In the genomic region with DNA sequence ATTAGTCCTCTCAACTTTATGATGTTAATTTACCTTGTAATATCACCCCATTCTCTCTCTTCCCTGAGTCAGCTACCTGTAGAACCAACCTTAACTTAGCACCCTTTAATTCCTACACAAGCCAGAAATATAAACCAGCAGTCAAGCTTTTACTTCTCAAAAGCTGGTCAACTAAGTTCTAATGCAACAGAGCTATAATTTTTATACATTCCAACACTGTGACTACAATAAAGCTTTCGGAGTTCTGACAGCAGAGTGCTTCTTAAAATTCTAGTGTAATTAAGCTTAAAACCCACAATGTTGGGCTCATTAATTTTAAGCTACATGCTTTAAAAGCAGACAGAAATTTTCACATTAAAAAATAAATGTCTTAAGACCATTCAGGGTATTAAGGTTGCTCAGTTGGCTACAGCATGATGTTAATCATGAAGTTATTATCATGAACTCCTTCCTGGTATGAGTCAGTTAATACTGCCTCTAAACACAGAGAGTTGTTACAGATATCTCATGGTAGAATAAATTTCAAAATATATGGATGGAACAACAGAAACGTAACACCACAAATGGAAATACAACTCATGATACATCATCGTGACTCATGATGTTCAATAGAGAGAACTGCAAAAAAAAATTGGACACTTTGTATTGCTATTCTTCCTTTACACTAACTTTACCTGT, we compare ENCODE assay signal across 13 cellular contexts.
A peak's percentile ranks its signal among the peaks of the same experiment; 100 is the strongest.
DNase-seq lines count a peak whose midpoint lies in the region; ATAC-seq, FAIRE-seq and TF ChIP-seq lines count a peak whose summit lies in the region.
"Had no signal": no experiment of that assay in that cellular context is flagged by ENCODE, and none has a peak within 500 bp of the region (broad histone marks: within the 10 kb centered on the region; RNA-seq: fewer than 3 reads in every experiment).

No MANE protein-coding gene starts in this region.

- H3K27me3 Mint-ChIP-seq in type B pancreatic cell = no peaks in the 10 kb centered on the region

- no peak for TF ChIP-seq CTCF in type B pancreatic cell (conservative IDR thresholded peaks at IDR 0.05)

- H3K9me3 Mint-ChIP-seq in type B pancreatic cell = no peaks in the 10 kb centered on the region
- H3K9me3 Mint-ChIP-seq: activated CD4-positive, alpha-beta T cell treated with anti-CD3 and anti-CD28 coated beads, Interleukin-2, amount 10 ng/mL, durations not matched to agents 7 days and 5 days; activated naive CD4-positive, alpha-beta T cell treated with anti-CD3 and anti-CD28 coated beads, Interleukin-2, amount 10 ng/mL, durations not matched to agents 7 days and 5 days had no signal

- DNase-seq in H54 (ENCODE audit: insufficient read length, low spot score) (peak; percentile 23), amniotic epithelial cell (ENCODE audit: low read depth) (peak; percentile 97), foreskin melanocyte (peak; percentile 27), type B pancreatic cell (ENCODE audit: extremely low spot score, unreplicated experiment) (no peak), NCI-H446 (lab: John Stamatoyannopoulos, UW) (no peak)
- no peak for DNase-seq in stimulated activated naive CD4-positive, alpha-beta T cell (lab: John Stamatoyannopoulos, UW)
- DNase-seq: activated CD4-positive, alpha-beta T cell treated with anti-CD3 and anti-CD28 coated beads, Interleukin-2, amount 10 ng/mL, durations not matched to agents 7 days and 5 days; activated naive CD4-positive, alpha-beta T cell treated with anti-CD3 and anti-CD28 coated beads, Interleukin-2, amount 10 ng/mL, durations not matched to agents 7 days and 5 days; gastrocnemius medialis; NCI-H2081 treated with DMSO at 0.1 percent for 48 hours; Peyer's patch had no signal

- no peak overlapping the region for H3K4me3 Mint-ChIP-seq in type B pancreatic cell
- H3K4me3 Mint-ChIP-seq: activated CD4-positive, alpha-beta T cell treated with anti-CD3 and anti-CD28 coated beads, Interleukin-2, amount 10 ng/mL, durations not matched to agents 7 days and 5 days; activated naive CD4-positive, alpha-beta T cell treated with anti-CD3 and anti-CD28 coated beads, Interleukin-2, amount 10 ng/mL, durations not matched to agents 7 days and 5 days had no signal

- no peaks in the 10 kb centered on the region for H3K4me1 Mint-ChIP-seq in type B pancreatic cell (ENCODE audit: unreplicated experiment)
- H3K4me1 Mint-ChIP-seq: activated CD4-positive, alpha-beta T cell treated with anti-CD3 and anti-CD28 coated beads, Interleukin-2, amount 10 ng/mL, durations not matched to agents 7 days and 5 days; activated naive CD4-positive, alpha-beta T cell treated with anti-CD3 and anti-CD28 coated beads, Interleukin-2, amount 10 ng/mL, durations not matched to agents 7 days and 5 days had no signal

- TF ChIP-seq POLR2A in H54 (IDR thresholded peaks at IDR 0.05; ENCODE audit: low read depth, low read length) = no peak

- ATAC-seq in GM18867 (IDR thresholded peaks at IDR 0.05; ENCODE audit: unreplicated experiment) = no peak
- ATAC-seq: gastrocnemius medialis had no signal

- peaks cover 41% of the 10 kb centered on the region for H3K36me3 Mint-ChIP-seq in type B pancreatic cell
- H3K36me3 Mint-ChIP-seq: activated naive CD4-positive, alpha-beta T cell treated with anti-CD3 and anti-CD28 coated beads, Interleukin-2, amount 10 ng/mL, durations not matched to agents 7 days and 5 days had no signal

- H3K27ac Mint-ChIP-seq in type B pancreatic cell = peak overlapping the region; percentile 17
- H3K27ac Mint-ChIP-seq: activated CD4-positive, alpha-beta T cell treated with anti-CD3 and anti-CD28 coated beads, Interleukin-2, amount 10 ng/mL, durations not matched to agents 7 days and 5 days; activated naive CD4-positive, alpha-beta T cell treated with anti-CD3 and anti-CD28 coated beads, Interleukin-2, amount 10 ng/mL, durations not matched to agents 7 days and 5 days had no signal

- peak; percentile 99 for FAIRE-seq in H54 (lab: Jason Lieb, UNC)
- FAIRE-seq: G401.6 had no signal

Comparison
In these comparisons a context has a peak if more than half of its experiments do, and no peak if none do; other contexts are left out.
1. DNase-seq: peak in H54 (single experiment), amniotic epithelial cell (single experiment) and foreskin melanocyte (single experiment); none in type B pancreatic cell (single experiment), NCI-H446 (0 of 2) and stimulated activated naive CD4-positive, alpha-beta T cell (0 of 6).